In genomic region chr17:30093463-30094147, GRCh38 we compare ENCODE assay signal across 8 cellular contexts. TPM values are rescaled to one million over a fixed set of nuclear protein-coding genes. Genes with fewer than 3 reads are reported as not detected.
DNase-seq lines count a peak whose midpoint lies in the region; ATAC-seq and TF ChIP-seq lines count a peak whose summit lies in the region.

No MANE protein-coding gene starts in this region.

- BruUV-seq in Caco-2 (replicated peaks; lab: Mats Ljungman, UMichigan) = no TSS peak

- H3F3A ChIP-seq in OCI-LY1 (ENCODE audit: insufficient read depth, low read length) (no peaks in the 10 kb centered on the region), neural progenitor cell (ENCODE audit: low read depth) (no peaks in the 10 kb centered on the region)

- H3K79me2 ChIP-seq in OCI-LY1 (ENCODE audit: insufficient read depth, low read length) (no peaks in the 10 kb centered on the region), neural progenitor cell (ENCODE audit: low read depth) (no peaks in the 10 kb centered on the region)

- H3K4me3 ChIP-seq in Caco-2 (ENCODE audit: low read depth, low read length) (no peak overlapping the region), HL-60 (replicated peaks; ENCODE audit: insufficient read depth, low read length) (no peak overlapping the region), OCI-LY1 (ENCODE audit: low read depth, low read length, poor library complexity, severe bottlenecking) (no peak overlapping the region), neural progenitor cell (no peak overlapping the region)

- H3K27ac ChIP-seq in HL-60 (replicated peaks) (no peak overlapping the region), OCI-LY1 (ENCODE audit: low read depth, low read length, poor library complexity, severe bottlenecking) (no peak overlapping the region), neural progenitor cell (no peak overlapping the region)

- CTCF ChIA-PET in Caco-2 (lab: Charles Lee) = interaction anchor here (0.5 to 5.7 kb wide), 32 partner anchors 9 to 1064 kb away, joined by 3 to 56 read pairs (median 4); partner anchors contain the start of gene SSH2

- peak; percentile 62 to 75 for ATAC-seq in activated T-cell treated with anti-CD3 and anti-CD28 coated beads, Interleukin-2, amount 50 U/mL, for 4 hours
- no peak for ATAC-seq in HG03460 (IDR thresholded peaks at IDR 0.05; ENCODE audit: unreplicated experiment)
- no peak for ATAC-seq in GM18502 (IDR thresholded peaks at IDR 0.05; ENCODE audit: poor library complexity, unreplicated experiment)

- H3K36me3 Mint-ChIP-seq in Caco-2 (ENCODE audit: insufficient read depth, unreplicated experiment) (no peaks in the 10 kb centered on the region), neural progenitor cell (no peaks in the 10 kb centered on the region)
- no peaks in the 10 kb centered on the region for H3K36me3 Mint-ChIP-seq in activated T-cell treated with anti-CD3 and anti-CD28 coated beads, Interleukin-2, amount 50 U/mL, for 4 hours (ENCODE audit: insufficient read depth)

- H3K27ac Mint-ChIP-seq in Caco-2 (ENCODE audit: unreplicated experiment) (no peak overlapping the region), neural progenitor cell (no peak overlapping the region)

- DNase-seq in Caco-2 = peak; percentile 54 to 86
- peak in 1 of 2 experiments; percentile 64 for DNase-seq in HL-60 (ENCODE audit: low read depth in 1 of 2, low spot score in 1 of 2)
- DNase-seq in activated T-cell treated with anti-CD3 and anti-CD28 coated beads, Interleukin-2, amount 50 U/mL, for 4 hours = peak; percentile 17
- peak; percentile 34 for DNase-seq in fibroblast of the conjunctiva (ENCODE audit: low read depth)
- peak; percentile 79 for DNase-seq in neural progenitor cell (ENCODE audit: low spot score)

- H3K4me1 Mint-ChIP-seq in Caco-2 (ENCODE audit: low read depth, unreplicated experiment) = peaks cover 5% of the 10 kb centered on the region
- peaks cover 4% of the 10 kb centered on the region for H3K4me1 Mint-ChIP-seq in activated T-cell treated with anti-CD3 and anti-CD28 coated beads, Interleukin-2, amount 50 U/mL, for 4 hours (ENCODE audit: low read depth)
- peaks cover 15% of the 10 kb centered on the region for H3K4me1 Mint-ChIP-seq in neural progenitor cell

- H3K4me3 Mint-ChIP-seq in Caco-2 (ENCODE audit: unreplicated experiment) (no peak overlapping the region), neural progenitor cell (no peak overlapping the region)
- no peak overlapping the region for H3K4me3 Mint-ChIP-seq in activated T-cell treated with anti-CD3 and anti-CD28 coated beads, Interleukin-2, amount 50 U/mL, for 4 hours

- no peaks in the 10 kb centered on the region for H3K36me3 ChIP-seq in Caco-2 (ENCODE audit: control insufficient read depth, insufficient read depth, low read length)
- no peaks in the 10 kb centered on the region for H3K36me3 ChIP-seq in OCI-LY1 (ENCODE audit: insufficient read depth, low read length)
- no peaks in the 10 kb centered on the region for H3K36me3 ChIP-seq in neural progenitor cell

- H3K4me1 ChIP-seq in Caco-2 (no peaks in the 10 kb centered on the region; the same call in 1 of the 2 replicates), OCI-LY1 (ENCODE audit: insufficient read depth, low read length, severe bottlenecking) (no peaks in the 10 kb centered on the region), neural progenitor cell (no peaks in the 10 kb centered on the region)

- H3K27me3 Mint-ChIP-seq in Caco-2 (ENCODE audit: insufficient read depth, unreplicated experiment) (peaks cover 22% of the 10 kb centered on the region), neural progenitor cell (ENCODE audit: insufficient read depth, low read depth) (peaks cover 7% of the 10 kb centered on the region)
- peaks cover 22% of the 10 kb centered on the region for H3K27me3 Mint-ChIP-seq in activated T-cell treated with anti-CD3 and anti-CD28 coated beads, Interleukin-2, amount 50 U/mL, for 4 hours (ENCODE audit: low read depth)

- TF ChIP-seq CTCF in Caco-2 (IDR thresholded peaks at IDR 0.05; ENCODE audit: insufficient read depth in 1 of 2, low read depth in 1 of 2, low read length in 1 of 2, severe bottlenecking in 1 of 2, unreplicated experiment in 1 of 2) (peak; percentile 69 to 90), HL-60 (IDR thresholded peaks at IDR 0.05; ENCODE audit: insufficient read depth, low read length) (peak; percentile 71), OCI-LY1 (IDR thresholded peaks at IDR 0.05; ENCODE audit: low read length) (peak; percentile 84), neural progenitor cell (IDR thresholded peaks at IDR 0.05) (peak; percentile 93)

- H3K9ac ChIP-seq in OCI-LY1 (ENCODE audit: low read length) = no peak overlapping the region
- no peak overlapping the region for H3K9ac ChIP-seq in neural progenitor cell

- POLR2A ChIA-PET in Caco-2 (lab: Charles Lee) = no interaction called here

- intact Hi-C loops in Caco-2 (cut with micrococcal nuclease; ENCODE audit: unreplicated experiment) = loop anchor here (1.0 to 10.0 kb wide), 5 partner anchors 67 to 459 kb away; no protein-coding TSS in a partner anchor

- no peaks in the 10 kb centered on the region for H3K27me3 ChIP-seq in Caco-2 (replicated peaks; ENCODE audit: control insufficient read depth, insufficient read depth, low read length)
- H3K27me3 ChIP-seq in HL-60 (ENCODE audit: insufficient read depth, poor library complexity, severe bottlenecking) = no peaks in the 10 kb centered on the region
- 0 out of 2 replicates have a peak, but pooled peaks cover 3% of the 10 kb centered on the region for H3K27me3 ChIP-seq in OCI-LY1 (ENCODE audit: insufficient read depth, low read length)
- no peaks in the 10 kb centered on the region for H3K27me3 ChIP-seq in neural progenitor cell

- H3K4me2 ChIP-seq in OCI-LY1 (ENCODE audit: low read length) (no peak overlapping the region), neural progenitor cell (no peak overlapping the region)

- H2AFZ ChIP-seq in OCI-LY1 (ENCODE audit: low read length) = no peak overlapping the region
- H2AFZ ChIP-seq in neural progenitor cell (replicated peaks) = peak overlapping the region; percentile 80

- H3K9me2 ChIP-seq in OCI-LY1 (ENCODE audit: low read depth, low read length) = no peaks in the 10 kb centered on the region

- H4K20me1 ChIP-seq in OCI-LY1 (ENCODE audit: insufficient read depth, low read length) (no peaks in the 10 kb centered on the region), neural progenitor cell (ENCODE audit: low read depth) (no peaks in the 10 kb centered on the region)

- H3K9me3 Mint-ChIP-seq in Caco-2 (ENCODE audit: unreplicated experiment) = no peaks in the 10 kb centered on the region
- H3K9me3 Mint-ChIP-seq in activated T-cell treated with anti-CD3 and anti-CD28 coated beads, Interleukin-2, amount 50 U/mL, for 4 hours = no peaks in the 10 kb centered on the region
- no peaks in the 10 kb centered on the region for H3K9me3 Mint-ChIP-seq in neural progenitor cell

- H3K9me3 ChIP-seq in Caco-2 (no peaks in the 10 kb centered on the region), OCI-LY1 (ENCODE audit: low read length) (no peaks in the 10 kb centered on the region), neural progenitor cell (ENCODE audit: low read depth) (no peaks in the 10 kb centered on the region)

RNA-seq across cellular contexts. Expression of gene NSRP1, which starts 23.0 kb away (rescaled TPM):
- total RNA-seq in Caco-2 (2022) (25.4 and 28.0 TPM in 2 replicates), neural progenitor cell (ENCODE audit: low replicate concordance) (13.1 and 14.8 TPM in 2 replicates)
- 10 to 100 TPM; 33.0 to 40.8 (median 40.2) TPM for total RNA-seq in activated T-cell treated with anti-CD3 and anti-CD28 coated beads, Interleukin-2, amount 50 U/mL, for 4 hours

Comparison
In these comparisons a context has a peak if more than half of its experiments do, and no peak if none do; other contexts are left out.
1. ATAC-seq: peak in activated T-cell treated with anti-CD3 and anti-CD28 coated beads, Interleukin-2, amount 50 U/mL, for 4 hours (2 of 2); none in HG03460 (single experiment) and GM18502 (single experiment).
2. Peak in every context shown above with its lines, with median percentiles within 50 percentile points of each other: CTCF ChIP-seq.